In genomic region chr1:8247821-8248436, GRCh38 we compare ENCODE assay signal across 18 cellular contexts.
A peak's percentile ranks its signal among the peaks of the same experiment; 100 is the strongest.
DNase-seq lines count a peak whose midpoint lies in the region; FAIRE-seq and TF ChIP-seq lines count a peak whose summit lies in the region.
"Had no signal": no experiment of that assay in that cellular context is flagged by ENCODE, and none has a peak within 500 bp of the region (broad histone marks: within the 10 kb centered on the region; RNA-seq: fewer than 3 reads in every experiment).

No MANE protein-coding gene starts in this region.

- H2AFZ ChIP-seq in hepatocyte, result no peak overlapping the region

- no peaks in the 10 kb centered on the region for H3K36me3 Mint-ChIP-seq in nephron (ENCODE audit: low read depth)

- DNase-seq in Peyer's patch, result no peak
- DNase-seq in hepatocyte (ENCODE audit: low spot score), result peak; percentile 52
- no peak for DNase-seq in transverse colon
- no peak for DNase-seq in H54 (ENCODE audit: insufficient read length, low spot score)
- no peak for DNase-seq in GOT3 (lab: John Stamatoyannopoulos, UW)
- no peak for DNase-seq in hepatic stellate cell (ENCODE audit: low spot score)
- DNase-seq: DMS79, NCI-H1105, NCI-H510A treated with DMSO at 0.1 percent for 48 hours, NCI-H774, OCI-M1, RPMI8226, SIG-M5 had no signal

- H4K20me1 ChIP-seq in hepatocyte (ENCODE audit: insufficient read depth, poor library complexity, severe bottlenecking), result no peaks in the 10 kb centered on the region
- H4K20me1 ChIP-seq: BLaER1 treated with 17β-estradiol and CSF1 and Interleukin-3, amounts not matched to agents 10 nM and 100 nM had no signal

- H3K4me1 ChIP-seq in Peyer's patch (peaks cover 0 to 9% (median 0%) of the 10 kb centered on the region in 4 donors), hepatocyte (ENCODE audit: insufficient read depth) (peaks cover 5% of the 10 kb centered on the region), transverse colon (peaks cover 0 to 23% (median 9%) of the 10 kb centered on the region in 4 donors)

- H3K9me3 ChIP-seq in Peyer's patch (no peaks in the 10 kb centered on the region), hepatocyte (ENCODE audit: low read depth) (no peaks in the 10 kb centered on the region), transverse colon (no peaks in the 10 kb centered on the region)
- H3K9me3 ChIP-seq: BLaER1 treated with 17β-estradiol and CSF1 and Interleukin-3, amounts not matched to agents 10 nM and 100 nM had no signal

- no peak for TF ChIP-seq EP300 in transverse colon (IDR thresholded peaks at IDR 0.05; ENCODE audit: low read depth)

- H3K27ac Mint-ChIP-seq in nephron, result peak overlapping the region; percentile 86 to 89 (median 86)
- H3K27ac Mint-ChIP-seq: GM23338 had no signal

- no peak for FAIRE-seq in H54 (lab: Jason Lieb, UNC)
- FAIRE-seq: GM12892, GM18507 had no signal

- WGBS in hepatocyte (ENCODE audit: low lambda C conversion rate, missing lambda C conversion rate), result 72% methylated on average over 10 of the region's 10 CpGs
- 60% methylated on average over 10 of the region's 10 CpGs; no CpG with 5 or more reads in 1 of the 2 donors for WGBS in transverse colon (ENCODE audit: low coverage in 1 of 2), 2 donors

- in situ Hi-C loops in transverse colon (cut with MboI; ENCODE audit: low pct_ligation_motif_present in 1 of 4, low pct_unique_long_range_greater_than_20kb in 1 of 4, low sequenced_read_pairs in 3 of 4), result no loop called here

- no peaks in the 10 kb centered on the region for H3K79me2 ChIP-seq in hepatocyte

- TF ChIP-seq CTCF in Peyer's patch (IDR thresholded peaks at IDR 0.05) (no peak), hepatocyte (IDR thresholded peaks at IDR 0.05; ENCODE audit: poor library complexity) (no peak), nephron (IDR thresholded peaks at IDR 0.05; ENCODE audit: unreplicated experiment in 3 of 3) (no peak), transverse colon (IDR thresholded peaks at IDR 0.05) (no peak)

- H3K4me3 ChIP-seq in Peyer's patch (no peak overlapping the region), hepatocyte (no peak overlapping the region), transverse colon (peak overlapping the region in 1 of 4 donors; percentile 9)
- H3K4me3 ChIP-seq: BLaER1 treated with 17β-estradiol and CSF1 and Interleukin-3, amounts not matched to agents 10 nM and 100 nM; GM23338 had no signal

- H3K27me3 ChIP-seq in Peyer's patch (no peaks in the 10 kb centered on the region), hepatocyte (no peaks in the 10 kb centered on the region), transverse colon (no peaks in the 10 kb centered on the region)
- H3K27me3 ChIP-seq: BLaER1 treated with 17β-estradiol and CSF1 and Interleukin-3, amounts not matched to agents 10 nM and 100 nM had no signal

- TF ChIP-seq POLR2A in Peyer's patch (IDR thresholded peaks at IDR 0.05) (no peak), transverse colon (IDR thresholded peaks at IDR 0.05) (no peak), H54 (IDR thresholded peaks at IDR 0.05; ENCODE audit: low read depth, low read length) (no peak)

- no peak overlapping the region for H3K4me2 ChIP-seq in hepatocyte
- H3K4me2 ChIP-seq: BLaER1 treated with 17β-estradiol and CSF1 and Interleukin-3, amounts not matched to agents 10 nM and 100 nM; GM23338 had no signal

- H3K36me3 ChIP-seq in Peyer's patch (no peaks in the 10 kb centered on the region), hepatocyte (replicated peaks; ENCODE audit: insufficient read depth, low read depth) (no peaks in the 10 kb centered on the region), transverse colon (no peaks in the 10 kb centered on the region)
- H3K36me3 ChIP-seq: BLaER1 treated with 17β-estradiol and CSF1 and Interleukin-3, amounts not matched to agents 10 nM and 100 nM had no signal

- no peaks in the 10 kb centered on the region for H3K9me2 ChIP-seq in hepatocyte (replicated peaks; ENCODE audit: insufficient read depth)

- H3K27me3 Mint-ChIP-seq in nephron (ENCODE audit: low read depth), result peaks cover 7% of the 10 kb centered on the region

- no peaks in the 10 kb centered on the region for H3K4me1 Mint-ChIP-seq in nephron

- no peak overlapping the region for H3K4me3 Mint-ChIP-seq in nephron
- H3K4me3 Mint-ChIP-seq: GM23338 had no signal

- peak overlapping the region in 3 of 4 donors; percentile 32 to 85 (median 74) for H3K27ac ChIP-seq in Peyer's patch
- peak overlapping the region; percentile 60 for H3K27ac ChIP-seq in hepatocyte
- H3K27ac ChIP-seq in transverse colon, result peak overlapping the region; percentile 81 to 88 (median 84)
- H3K27ac ChIP-seq: BLaER1 treated with 17β-estradiol and CSF1 and Interleukin-3, amounts not matched to agents 10 nM and 100 nM had no signal

- intact Hi-C loops in transverse colon (cut with DNase I; ENCODE audit: low total_unique reads), result no loop called here

- H3K9me3 Mint-ChIP-seq in nephron, result no peaks in the 10 kb centered on the region
- H3K9me3 Mint-ChIP-seq: GM23338 had no signal
